In genomic region chr11:95559899-95560298, GRCh38 we compare ENCODE assay signal across 19 cellular contexts.
DNase-seq lines count a peak whose midpoint lies in the region; FAIRE-seq and TF ChIP-seq lines count a peak whose summit lies in the region.
"Had no signal": no experiment of that assay in that cellular context is flagged by ENCODE, and none has a peak within 500 bp of the region (broad histone marks: within the 10 kb centered on the region; RNA-seq: fewer than 3 reads in every experiment).

No MANE protein-coding gene starts in this region.

- FAIRE-seq in D721Med (lab: Jason Lieb, UNC) = no peak

- H3K9me3 ChIP-seq in esophagus muscularis mucosa (no peaks in the 10 kb centered on the region), suprapubic skin (no peaks in the 10 kb centered on the region)

- peak overlapping the region; percentile 31 to 64 (median 52) for H3K27ac ChIP-seq in esophagus muscularis mucosa (replicated peaks in 1 of 4)
- H3K27ac ChIP-seq in suprapubic skin = no peak overlapping the region
- H3K27ac ChIP-seq: HL-60, KMS-11 had no signal

- TF ChIP-seq EP300 in esophagus muscularis mucosa (IDR thresholded peaks at IDR 0.05) (no peak), suprapubic skin (IDR thresholded peaks at IDR 0.05) (no peak)

- intact Hi-C loops in esophagus muscularis mucosa (cut with DNase I) = loop anchor here (10.0 kb wide), 1 partner anchor 145 kb away; no protein-coding TSS in a partner anchor

- no peak for TF ChIP-seq POLR2A in esophagus muscularis mucosa (IDR thresholded peaks at IDR 0.05; ENCODE audit: low read depth)
- no peak for TF ChIP-seq POLR2A in suprapubic skin (IDR thresholded peaks at IDR 0.05)

- H3K4me1 Mint-ChIP-seq in osteocyte (ENCODE audit: unreplicated experiment) = peaks cover 39% of the 10 kb centered on the region

- H3K36me3 ChIP-seq in esophagus muscularis mucosa (no peaks in the 10 kb centered on the region), suprapubic skin (no peaks in the 10 kb centered on the region)

- H3K27me3 ChIP-seq in esophagus muscularis mucosa (no peaks in the 10 kb centered on the region), suprapubic skin (no peaks in the 10 kb centered on the region)

- H3K4me3 ChIP-seq in LNCaP clone FGC (ENCODE audit: low read depth, low read length) (no peak overlapping the region), esophagus muscularis mucosa (no peak overlapping the region), suprapubic skin (no peak overlapping the region)

- no peaks in the 10 kb centered on the region for H3K27me3 Mint-ChIP-seq in osteocyte (ENCODE audit: unreplicated experiment)
- H3K27me3 Mint-ChIP-seq: CD4-positive, CD25-positive, alpha-beta regulatory T cell had no signal

- H3K27ac Mint-ChIP-seq in osteocyte (ENCODE audit: unreplicated experiment) = peak overlapping the region; percentile 28
- H3K27ac Mint-ChIP-seq: HFFc6 had no signal

- H3K36me3 Mint-ChIP-seq in osteocyte (ENCODE audit: unreplicated experiment) = no peaks in the 10 kb centered on the region

- TF ChIP-seq CTCF in LNCaP clone FGC (IDR thresholded peaks at IDR 0.05; ENCODE audit: control insufficient read depth, extremely low read depth, insufficient read depth) (no peak), esophagus muscularis mucosa (IDR thresholded peaks at IDR 0.05) (no peak), osteocyte (IDR thresholded peaks at IDR 0.05) (no peak), D721Med (IDR thresholded peaks at IDR 0.05; ENCODE audit: insufficient read depth, missing control alignments) (no peak), suprapubic skin (IDR thresholded peaks at IDR 0.05) (no peak)

- DNase-seq in LNCaP clone FGC (ENCODE audit: low read depth) = peak; percentile 17
- no peak for DNase-seq in esophagus muscularis mucosa (ENCODE audit: extremely low spot score)
- DNase-seq in osteocyte (ENCODE audit: extremely low spot score, unreplicated experiment) = no peak
- DNase-seq in ureter (ENCODE audit: low spot score) = peak; percentile 64
- DNase-seq in HuH-7 (ENCODE audit: low spot score) = no peak
- DNase-seq in D721Med (ENCODE audit: insufficient read length, low spot score) = no peak
- no peak for DNase-seq in suprapubic skin (ENCODE audit: low spot score in 2 of 2)
- DNase-seq: CD4-positive, CD25-positive, alpha-beta regulatory T cell; DND-41; GF-D8; GOT3; HFFc6; MM.1S; NCI-H1105; NCI-H1694 treated with DMSO at 0.1 percent for 48 hours; NCI-H446; PC-3 had no signal

- WGBS in esophagus muscularis mucosa = 41% methylated on average over 4 of the region's 4 CpGs
- 39% methylated on average over 4 of the region's 4 CpGs for WGBS in suprapubic skin

- H3K9me3 Mint-ChIP-seq in osteocyte (ENCODE audit: unreplicated experiment) = no peaks in the 10 kb centered on the region
- H3K9me3 Mint-ChIP-seq: HFFc6 had no signal

- H3K4me1 ChIP-seq in esophagus muscularis mucosa = peaks cover 0 to 26% (median 17%) of the 10 kb centered on the region in 4 donors
- H3K4me1 ChIP-seq in suprapubic skin = peaks cover 3% of the 10 kb centered on the region

- H3K4me3 Mint-ChIP-seq in osteocyte (ENCODE audit: unreplicated experiment) = no peak overlapping the region
- H3K4me3 Mint-ChIP-seq: CD4-positive, CD25-positive, alpha-beta regulatory T cell; HFFc6 had no signal

Comparison
In these comparisons a context has a peak if more than half of its experiments do, and no peak if none do; other contexts are left out.
1. DNase-seq: peak in LNCaP clone FGC (single experiment) and ureter (single experiment); none in esophagus muscularis mucosa (single experiment), osteocyte (single experiment), HuH-7 (single experiment), D721Med (single experiment) and suprapubic skin (0 of 2).